Comparison of ENCODE assay signal across 7 cellular contexts in the genomic region with DNA sequence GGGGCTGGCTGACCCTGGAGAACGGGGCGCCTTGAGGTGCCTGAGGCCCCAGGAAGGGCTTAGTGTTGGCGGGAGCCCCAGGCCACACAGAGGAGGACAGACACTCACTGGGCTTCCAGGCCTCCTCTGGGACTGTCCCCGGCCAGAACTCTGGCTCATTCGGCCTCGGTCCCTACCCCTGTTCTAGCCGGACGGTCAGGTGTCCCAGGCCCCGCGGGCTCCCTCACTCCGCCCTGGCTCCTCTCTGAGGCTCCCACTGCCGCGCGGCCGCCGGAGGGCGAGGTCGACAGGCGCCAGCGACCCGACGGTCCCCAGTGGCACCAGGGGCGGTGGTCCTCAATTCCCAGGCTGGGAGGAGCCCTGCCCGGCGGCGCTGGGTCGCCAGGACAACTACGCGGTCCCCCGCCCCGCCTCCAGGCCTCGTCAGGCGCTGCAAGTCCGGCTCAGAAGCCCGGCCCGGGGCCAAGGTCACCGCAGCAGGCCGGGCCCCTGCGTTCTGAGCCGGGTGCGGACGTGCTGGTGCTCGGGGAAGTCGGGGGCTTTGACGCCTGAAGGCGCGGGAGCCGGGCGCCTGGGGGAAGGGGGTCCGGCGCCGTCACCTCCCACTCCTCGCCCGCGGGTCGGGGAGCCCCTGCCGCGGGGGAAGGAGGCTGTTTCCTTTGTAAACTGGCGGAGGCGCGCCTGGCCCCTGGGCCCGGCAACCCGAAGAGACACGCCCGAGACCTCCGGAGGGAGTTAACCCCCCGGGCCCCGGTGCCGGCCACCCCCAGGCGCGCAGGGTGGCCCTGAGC. TPM values are rescaled to one million over a fixed set of nuclear protein-coding genes. Genes with fewer than 3 reads are reported as not detected.
A peak's percentile ranks its signal among the peaks of the same experiment; 100 is the strongest.
DNase-seq lines count a peak whose midpoint lies in the region; ATAC-seq and TF ChIP-seq lines count a peak whose summit lies in the region.

No MANE protein-coding gene starts in this region.

- H3K4me1 Mint-ChIP-seq in effector memory CD8-positive, alpha-beta T cell (ENCODE audit: low read depth in 2 of 2): peaks cover 32 to 33% of the 10 kb centered on the region in 2 donors

- peaks cover 26% of the 10 kb centered on the region for H3K36me3 Mint-ChIP-seq in effector memory CD8-positive, alpha-beta T cell (ENCODE audit: insufficient read depth)

- WGBS in aorta, 2 donors: 35 to 36% methylated on average over 66 to 71 of the region's 71 CpGs

- H3K27ac Mint-ChIP-seq in effector memory CD8-positive, alpha-beta T cell: peak overlapping the region in 1 of 2 donors; percentile 32

- peaks cover 29% of the 10 kb centered on the region for H3K4me1 ChIP-seq in mucosa of descending colon (ENCODE audit: low read depth)
- H3K4me1 ChIP-seq in aorta (ENCODE audit: control insufficient read depth in 1 of 2, insufficient read depth in 2 of 2, low read length in 2 of 2): no peaks in the 10 kb centered on the region

- H3K4me3 Mint-ChIP-seq in effector memory CD8-positive, alpha-beta T cell: peak overlapping the region; percentile 13 to 47

- peak; percentile 39 for DNase-seq in M059J (ENCODE audit: low read depth)
- DNase-seq in effector memory CD8-positive, alpha-beta T cell: peak in 1 of 3 experiments; percentile 20
- peak; percentile 84 to 91 (median 88) for DNase-seq in mucosa of descending colon
- peak; percentile 84 to 91 for DNase-seq in aorta
- DNase-seq in NCI-H2081 (lab: John Stamatoyannopoulos, UW): no peak
- DNase-seq in NCI-H446 treated with DMSO at 0.1 percent for 48 hours (lab: John Stamatoyannopoulos, UW): no peak

- no peaks in the 10 kb centered on the region for H3K27me3 Mint-ChIP-seq in effector memory CD8-positive, alpha-beta T cell

- peak overlapping the region in 1 of 2 donors; percentile 28 for H3K27ac ChIP-seq in aorta (ENCODE audit: low read depth in 1 of 2, low read length in 2 of 2)

- H3K36me3 ChIP-seq in mucosa of descending colon (ENCODE audit: low read depth) (no peaks in the 10 kb centered on the region), aorta (ENCODE audit: control insufficient read depth in 1 of 2, insufficient read depth in 2 of 2, low read length in 1 of 2) (no peaks in the 10 kb centered on the region)

- H3K9me3 ChIP-seq in mucosa of descending colon: no peaks in the 10 kb centered on the region
- no peaks in the 10 kb centered on the region for H3K9me3 ChIP-seq in aorta (ENCODE audit: control insufficient read depth, low read length)

- TF ChIP-seq CTCF in mucosa of descending colon (IDR thresholded peaks at IDR 0.05): no peak

- H3K27me3 ChIP-seq in aorta (ENCODE audit: control insufficient read depth in 1 of 2, insufficient read depth in 2 of 2, low read length in 1 of 2): no peaks in the 10 kb centered on the region

- peaks cover 7 to 12% of the 10 kb centered on the region in 2 donors for H3K9me3 Mint-ChIP-seq in effector memory CD8-positive, alpha-beta T cell

- peak; percentile 8 for ATAC-seq in GM21423 (IDR thresholded peaks at IDR 0.05; ENCODE audit: unreplicated experiment)
- ATAC-seq in effector memory CD8-positive, alpha-beta T cell (replicated peaks): peak; percentile 7
- peak; percentile 54 for ATAC-seq in mucosa of descending colon
- ATAC-seq in aorta (ENCODE audit: low FRiP score): peak; percentile 63

- intact Hi-C loops in mucosa of descending colon (cut with DNase I, micrococcal nuclease) (no loop called here), aorta (cut with DNase I) (loop anchor here (2.0 to 10.0 kb wide), 3 partner anchors 23 to 239 kb away; no protein-coding TSS in a partner anchor)

- H3K4me3 ChIP-seq in mucosa of descending colon (peak overlapping the region; percentile 77), aorta (ENCODE audit: low read length in 2 of 2) (peak overlapping the region; percentile 59 to 76)

RNA-seq across cellular contexts. Expression of a gene that starts 1.1 kb away (rescaled TPM):
- total RNA-seq in M059J (2014; rRNA removed; shearing (Covaris generic)): 1.2 and 5.3 TPM in 2 replicates
- 10 to 100 TPM; 37.7 to 55.6 (median 41.7) TPM for total RNA-seq in mucosa of descending colon
- 1 to 10 TPM; 6.8 to 8.7 TPM for total RNA-seq in aorta
- polyA plus RNA-seq in aorta: 1 to 10 TPM; 2.0 to 3.6 TPM

Comparison
In these comparisons a context has a peak if more than half of its experiments do, and no peak if none do; other contexts are left out.
1. ATAC-seq: peak in every context shown above with its lines; median percentile 63 in aorta; 54 in mucosa of descending colon; 8 in GM21423; 7 in effector memory CD8-positive, alpha-beta T cell.
2. DNase-seq: peak in M059J (single experiment), mucosa of descending colon (3 of 3) and aorta (2 of 2); none in NCI-H2081 (0 of 2) and NCI-H446 treated with DMSO at 0.1 percent for 48 hours (single experiment).
3. intact Hi-C loops: an anchor here in aorta (2.0 to 10.0 kb wide); none called in mucosa of descending colon.